10 cellular contexts compared by ENCODE assay signal in the genomic region with DNA sequence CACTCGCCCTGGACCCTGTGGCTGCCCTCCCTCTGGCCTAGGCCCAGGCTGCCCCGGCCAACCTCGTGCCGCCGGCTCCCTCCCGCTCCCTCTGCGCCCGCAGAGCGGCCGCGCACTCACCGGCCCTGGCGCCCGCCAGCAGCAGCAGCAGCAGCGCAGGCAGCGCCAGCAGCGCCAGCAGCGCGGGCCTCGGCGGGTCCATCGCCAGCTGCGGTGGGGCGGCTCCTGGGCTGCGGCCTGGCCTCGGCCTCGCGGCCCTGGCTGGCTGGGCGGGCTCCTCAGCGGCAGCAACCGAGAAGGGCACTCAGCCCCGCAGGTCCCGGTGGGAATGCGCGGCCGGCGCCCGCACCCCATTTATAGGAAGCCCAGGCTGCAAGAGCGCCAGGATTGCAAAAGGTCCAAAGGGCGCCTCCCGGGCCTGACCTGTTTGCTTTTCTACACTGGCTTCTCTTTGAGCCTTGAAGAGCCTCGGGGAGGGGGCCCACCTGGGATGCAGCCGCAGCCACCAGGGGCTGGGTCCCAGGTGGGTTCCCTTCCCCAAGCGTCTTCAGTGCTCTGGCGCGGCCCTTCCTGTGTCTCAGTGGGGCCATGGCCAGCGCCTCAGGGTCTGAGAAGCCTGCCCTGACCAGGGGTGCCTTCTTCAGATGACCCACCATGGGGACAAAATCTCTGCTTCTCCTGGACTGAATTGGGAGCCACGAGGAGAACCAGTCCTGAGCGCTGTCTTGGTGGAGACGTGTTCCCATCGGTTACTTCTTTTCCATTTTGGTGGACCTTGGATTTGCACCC. TPM values are rescaled to one million over a fixed set of nuclear protein-coding genes. Genes with fewer than 3 reads are reported as not detected.
DNase-seq lines count a peak whose midpoint lies in the region; ATAC-seq, FAIRE-seq and TF ChIP-seq lines count a peak whose summit lies in the region.
"Had no signal": no experiment of that assay in that cellular context is flagged by ENCODE, and none has a peak within 500 bp of the region (broad histone marks: within the 10 kb centered on the region; RNA-seq: fewer than 3 reads in every experiment).

A gene with protein sequence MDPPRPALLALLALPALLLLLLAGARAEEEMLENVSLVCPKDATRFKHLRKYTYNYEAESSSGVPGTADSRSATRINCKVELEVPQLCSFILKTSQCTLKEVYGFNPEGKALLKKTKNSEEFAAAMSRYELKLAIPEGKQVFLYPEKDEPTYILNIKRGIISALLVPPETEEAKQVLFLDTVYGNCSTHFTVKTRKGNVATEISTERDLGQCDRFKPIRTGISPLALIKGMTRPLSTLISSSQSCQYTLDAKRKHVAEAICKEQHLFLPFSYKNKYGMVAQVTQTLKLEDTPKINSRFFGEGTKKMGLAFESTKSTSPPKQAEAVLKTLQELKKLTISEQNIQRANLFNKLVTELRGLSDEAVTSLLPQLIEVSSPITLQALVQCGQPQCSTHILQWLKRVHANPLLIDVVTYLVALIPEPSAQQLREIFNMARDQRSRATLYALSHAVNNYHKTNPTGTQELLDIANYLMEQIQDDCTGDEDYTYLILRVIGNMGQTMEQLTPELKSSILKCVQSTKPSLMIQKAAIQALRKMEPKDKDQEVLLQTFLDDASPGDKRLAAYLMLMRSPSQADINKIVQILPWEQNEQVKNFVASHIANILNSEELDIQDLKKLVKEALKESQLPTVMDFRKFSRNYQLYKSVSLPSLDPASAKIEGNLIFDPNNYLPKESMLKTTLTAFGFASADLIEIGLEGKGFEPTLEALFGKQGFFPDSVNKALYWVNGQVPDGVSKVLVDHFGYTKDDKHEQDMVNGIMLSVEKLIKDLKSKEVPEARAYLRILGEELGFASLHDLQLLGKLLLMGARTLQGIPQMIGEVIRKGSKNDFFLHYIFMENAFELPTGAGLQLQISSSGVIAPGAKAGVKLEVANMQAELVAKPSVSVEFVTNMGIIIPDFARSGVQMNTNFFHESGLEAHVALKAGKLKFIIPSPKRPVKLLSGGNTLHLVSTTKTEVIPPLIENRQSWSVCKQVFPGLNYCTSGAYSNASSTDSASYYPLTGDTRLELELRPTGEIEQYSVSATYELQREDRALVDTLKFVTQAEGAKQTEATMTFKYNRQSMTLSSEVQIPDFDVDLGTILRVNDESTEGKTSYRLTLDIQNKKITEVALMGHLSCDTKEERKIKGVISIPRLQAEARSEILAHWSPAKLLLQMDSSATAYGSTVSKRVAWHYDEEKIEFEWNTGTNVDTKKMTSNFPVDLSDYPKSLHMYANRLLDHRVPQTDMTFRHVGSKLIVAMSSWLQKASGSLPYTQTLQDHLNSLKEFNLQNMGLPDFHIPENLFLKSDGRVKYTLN (N-terminal part only) (minus strand): TSS at position 330 of the 789 bp plus-strand sequence. CDS start 128 bp downstream, at position 202.

- H3K4me3 Mint-ChIP-seq in MCF 10A (ENCODE audit: unreplicated experiment) (no peak within 1 kb of the TSS), naive B cell (peak within 1 kb of the TSS in 5 of 8 donors; percentile 20 to 77 (median 33))

- no peaks in the 10 kb centered on the region for H4K20me1 ChIP-seq in endothelial cell of umbilical vein (replicated peaks; ENCODE audit: control insufficient read depth, extremely low read depth, insufficient read depth, low read length)

- no peaks in the 10 kb centered on the region for H3K4me1 ChIP-seq in breast epithelium
- no peaks in the 10 kb centered on the region for H3K4me1 ChIP-seq in endothelial cell of umbilical vein (ENCODE audit: control insufficient read depth, extremely low read depth, insufficient read depth, low read length)
- H3K4me1 ChIP-seq in aorta (ENCODE audit: control insufficient read depth in 1 of 2, insufficient read depth in 2 of 2, low read length in 2 of 2) = peaks cover 0 to 2% of the 10 kb centered on the region in 2 donors
- no peaks in the 10 kb centered on the region for H3K4me1 ChIP-seq in effector memory CD4-positive, alpha-beta T cell (ENCODE audit: control insufficient read depth, insufficient read depth, low read length, poor library complexity, severe bottlenecking)

- no peaks in the 10 kb centered on the region for H3K79me2 ChIP-seq in endothelial cell of umbilical vein (ENCODE audit: control insufficient read depth, insufficient read depth, low read length)

- H3K4me3 ChIP-seq in breast epithelium (peak within 1 kb of the TSS in 2 of 3 donors; percentile 8 to 36), endothelial cell of umbilical vein (replicated peaks in 1 of 3; ENCODE audit: insufficient read depth in 1 of 3, low read depth in 1 of 3, low read length in 3 of 3) (no peak within 1 kb of the TSS), aorta (ENCODE audit: low read length in 2 of 2) (no peak within 1 kb of the TSS)
- no peak within 1 kb of the TSS for H3K4me3 ChIP-seq in effector memory CD4-positive, alpha-beta T cell (ENCODE audit: insufficient read depth, low read depth, low read length, poor library complexity, severe bottlenecking)
- H3K4me3 ChIP-seq: body of pancreas had no signal

- H3K9me1 ChIP-seq in endothelial cell of umbilical vein (replicated peaks; ENCODE audit: control insufficient read depth, extremely low read depth, insufficient read depth, low read length) = no peaks in the 10 kb centered on the region

- no peak within 1 kb of the TSS for H3K9ac ChIP-seq in endothelial cell of umbilical vein (replicated peaks; ENCODE audit: extremely low read depth, insufficient read depth, low read length)

- peaks cover 6% of the 10 kb centered on the region for H3K4me1 Mint-ChIP-seq in MCF 10A (ENCODE audit: insufficient read depth, unreplicated experiment)
- H3K4me1 Mint-ChIP-seq in naive B cell = peaks cover 0 to 5% (median 4%) of the 10 kb centered on the region in 3 donors

- POLR2A ChIA-PET in MCF 10A (lab: Yijun Ruan, JAX) = no interaction called here
- POLR2A ChIA-PET in endothelial cell of umbilical vein (lab: Charles Lee) = no interaction called here

- intact Hi-C loops in breast epithelium (cut with DNase I; ENCODE audit: low total_unique reads) = no loop called here
- intact Hi-C loops in MCF 10A (cut with micrococcal nuclease) = loop anchor here (1.0 kb wide), 1 partner anchor 74 kb away; no protein-coding TSS in a partner anchor
- intact Hi-C loops in endothelial cell of umbilical vein (cut with micrococcal nuclease) = loop anchor here (1.0 to 10.0 kb wide), 6 partner anchors 26 to 383 kb away; no protein-coding TSS in a partner anchor
- intact Hi-C loops in aorta (cut with DNase I) = loop anchor here (1.0 to 10.0 kb wide), 5 partner anchors 74 to 382 kb away; no protein-coding TSS in a partner anchor

- TF ChIP-seq POLR2A in breast epithelium (IDR thresholded peaks at IDR 0.05) (no peak), endothelial cell of umbilical vein (IDR thresholded peaks at IDR 0.05; ENCODE audit: low read depth, low read length) (no peak), GM12891 (IDR thresholded peaks at IDR 0.05; ENCODE audit: low read depth, low read length) (no peak)

- no peak within 1 kb of the TSS for H2AFZ ChIP-seq in endothelial cell of umbilical vein (ENCODE audit: low read depth, low read length)

- H3K36me3 Mint-ChIP-seq in MCF 10A (ENCODE audit: insufficient read depth, unreplicated experiment) (no peaks in the 10 kb centered on the region), naive B cell (no peaks in the 10 kb centered on the region)

- FAIRE-seq in endothelial cell of umbilical vein (lab: Jason Lieb, UNC) (no peak), GM12891 (lab: Jason Lieb, UNC) (no peak)

- no peaks in the 10 kb centered on the region for H3K9me3 ChIP-seq in breast epithelium
- no peaks in the 10 kb centered on the region for H3K9me3 ChIP-seq in endothelial cell of umbilical vein (replicated peaks; ENCODE audit: control insufficient read depth, insufficient read depth, low read length)
- no peaks in the 10 kb centered on the region for H3K9me3 ChIP-seq in aorta (ENCODE audit: control insufficient read depth, low read length)
- H3K9me3 ChIP-seq in effector memory CD4-positive, alpha-beta T cell (ENCODE audit: control insufficient read depth, low read length) = no peaks in the 10 kb centered on the region
- H3K9me3 ChIP-seq: body of pancreas had no signal

- dilution Hi-C loops in endothelial cell of umbilical vein (cut with MboI; ENCODE audit: extremely low pct_ligation_motif_present, low sequenced_read_pairs) = no loop called here

- BruUV-seq in MCF 10A (replicated peaks; lab: Mats Ljungman, UMichigan) (no TSS peak), endothelial cell of umbilical vein (replicated peaks; lab: Mats Ljungman, UMichigan) (no TSS peak)

- no peak within 1 kb of the TSS for H3K27ac ChIP-seq in breast epithelium
- H3K27ac ChIP-seq in endothelial cell of umbilical vein (ENCODE audit: insufficient read depth, low read depth, low read length) = no peak within 1 kb of the TSS
- peak within 1 kb of the TSS; percentile 31 to 61 for H3K27ac ChIP-seq in aorta (ENCODE audit: low read depth in 1 of 2, low read length in 2 of 2)
- H3K27ac ChIP-seq in effector memory CD4-positive, alpha-beta T cell (ENCODE audit: insufficient read depth, low read length, poor library complexity, severe bottlenecking) = no peak within 1 kb of the TSS
- H3K27ac ChIP-seq: body of pancreas had no signal

- H3K27ac Mint-ChIP-seq in MCF 10A (ENCODE audit: low read depth, unreplicated experiment) = no peak within 1 kb of the TSS
- no peak within 1 kb of the TSS for H3K27ac Mint-ChIP-seq in naive B cell

- no peak for DNase-seq in breast epithelium (ENCODE audit: low spot score in 2 of 2)
- DNase-seq in MCF 10A (ENCODE audit: unreplicated experiment) = no peak
- no peak for DNase-seq in endothelial cell of umbilical vein (ENCODE audit: low read depth, low spot score)
- DNase-seq in naive B cell = no peak
- DNase-seq in aorta = peak; percentile 54 to 78
- DNase-seq in effector memory CD4-positive, alpha-beta T cell = no peak
- DNase-seq in ACHN = no peak
- no peak for DNase-seq in GM12891 (ENCODE audit: insufficient read length, low spot score)
- DNase-seq: NCI-H446 treated with DMSO at 0.1 percent for 48 hours had no signal

- 23 to 25% methylated on average over 47 to 51 of the region's 51 CpGs for WGBS in aorta, 2 donors

- H3K36me3 ChIP-seq in breast epithelium = no peaks in the 10 kb centered on the region
- no peaks in the 10 kb centered on the region for H3K36me3 ChIP-seq in endothelial cell of umbilical vein (ENCODE audit: control insufficient read depth in 2 of 2, extremely low read depth in 1 of 2, insufficient read depth in 2 of 2, low read length in 2 of 2)
- no peaks in the 10 kb centered on the region for H3K36me3 ChIP-seq in aorta (ENCODE audit: control insufficient read depth in 1 of 2, insufficient read depth in 2 of 2, low read length in 1 of 2)
- no peaks in the 10 kb centered on the region for H3K36me3 ChIP-seq in effector memory CD4-positive, alpha-beta T cell (ENCODE audit: control insufficient read depth, insufficient read depth, low read length)

- no peak for TF ChIP-seq CTCF in breast epithelium (IDR thresholded peaks at IDR 0.05)
- TF ChIP-seq CTCF in MCF 10A (IDR thresholded peaks at IDR 0.05; ENCODE audit: unreplicated experiment) = no peak
- TF ChIP-seq CTCF in endothelial cell of umbilical vein (IDR thresholded peaks at IDR 0.05; ENCODE audit: extremely low read depth in 1 of 2, insufficient read depth in 1 of 2, low read depth in 1 of 2, low read length in 2 of 2) = no peak

- in situ Hi-C loops in ACHN (cut with HindIII; ENCODE audit: low pct_ligation_motif_present, low pct_unique_long_range_greater_than_20kb, low sequenced_read_pairs) = no loop called here

- H3K4me2 ChIP-seq in endothelial cell of umbilical vein (ENCODE audit: insufficient read depth, low read length) = no peak within 1 kb of the TSS

- H3K27me3 Mint-ChIP-seq in MCF 10A (ENCODE audit: insufficient read depth, unreplicated experiment) (no peaks in the 10 kb centered on the region), naive B cell (peaks cover 30 to 55% (median 49%) of the 10 kb centered on the region in 3 donors)

- ATAC-seq in naive B cell (ENCODE audit: low read depth in 2 of 2) = no peak
- ATAC-seq in aorta (ENCODE audit: low FRiP score) = peak; percentile 64

- peaks cover 0 to 28% of the 10 kb centered on the region in 2 donors for H3K27me3 ChIP-seq in breast epithelium
- H3K27me3 ChIP-seq in endothelial cell of umbilical vein (ENCODE audit: control insufficient read depth in 2 of 2, insufficient read depth in 2 of 2, low read length in 2 of 2) = no peaks in the 10 kb centered on the region
- H3K27me3 ChIP-seq in aorta (ENCODE audit: control insufficient read depth in 1 of 2, insufficient read depth in 2 of 2, low read length in 1 of 2) = no peaks in the 10 kb centered on the region
- H3K27me3 ChIP-seq in effector memory CD4-positive, alpha-beta T cell (replicated peaks; ENCODE audit: control insufficient read depth, insufficient read depth, low read length, poor library complexity, severe bottlenecking) = peaks cover 5% of the 10 kb centered on the region

- CTCF ChIA-PET in MCF 10A (lab: Yijun Ruan, JAX) = interaction anchor here (0.6 to 7.4 kb wide), 13 partner anchors 11 to 1797 kb away, joined by 3 to 110 read pairs (median 4); no protein-coding TSS in a partner anchor
- CTCF ChIA-PET in endothelial cell of umbilical vein (lab: Charles Lee) = interaction anchor here (1.3 to 5.9 kb wide), 7 partner anchors 11 to 273 kb away, joined by 4 to 125 read pairs (median 7); no protein-coding TSS in a partner anchor

- H3K9me3 Mint-ChIP-seq in MCF 10A (ENCODE audit: unreplicated experiment) = no peaks in the 10 kb centered on the region
- H3K9me3 Mint-ChIP-seq in naive B cell = no peaks in the 10 kb centered on the region

RNA-seq across cellular contexts. Expression of the gene that starts here (rescaled TPM):
- total RNA-seq in breast epithelium (1 to 10 TPM; 3.2 to 5.6 (median 4.3) TPM), MCF 10A (2022) (0.05 TPM in 1 of 2 replicates, not detected in the other), endothelial cell of umbilical vein (0.09 and 0.25 TPM in 2 replicates), aorta (1 to 10 TPM; 4.7 to 5.9 TPM)
- polyA plus RNA-seq in endothelial cell of umbilical vein (0.06 and 0.07 TPM in 2 replicates), naive B cell (ENCODE audit: low read depth in 6 of 6) (not detected), aorta (1 to 10 TPM in 1 of 2 donors, under 1 TPM in 1; 0.38 to 8.8 TPM)
- 0.04 TPM in 2 replicates for polyA plus RNA-seq in endothelial cell of umbilical vein (2011; cell fraction: cytosol; rRNA removed)
- 0.09 and 0.17 TPM in 2 replicates for polyA plus RNA-seq in endothelial cell of umbilical vein (2011; cell fraction: nucleus; rRNA removed)
- polyA plus RNA-seq in endothelial cell of umbilical vein (2012) = 0.10 and 0.20 TPM in 2 replicates
- 0.56 and 1.6 TPM in 2 replicates for polyA minus RNA-seq in endothelial cell of umbilical vein
- not detected for polyA minus RNA-seq in endothelial cell of umbilical vein (2011; cell fraction: cytosol; rRNA and poly(A)+ RNA removed)
- polyA minus RNA-seq in endothelial cell of umbilical vein (2011; cell fraction: nucleus; rRNA and poly(A)+ RNA removed) = 0.19 and 0.38 TPM in 2 replicates
- not detected for polyA plus RNA-seq in GM12891 (2012; ENCODE audit: low read depth, missing spikeins)

Comparison
In these comparisons a context has a peak if more than half of its experiments do, and no peak if none do; other contexts are left out.
1. DNase-seq: peak in aorta (2 of 2); none in breast epithelium (0 of 2), MCF 10A (single experiment), endothelial cell of umbilical vein (single experiment), naive B cell (single experiment), effector memory CD4-positive, alpha-beta T cell (0 of 3), ACHN (single experiment) and GM12891 (single experiment).
2. H3K27ac ChIP-seq: peak in aorta (2 of 2); none in breast epithelium (0 of 2), endothelial cell of umbilical vein (single experiment) and effector memory CD4-positive, alpha-beta T cell (single experiment).
3. H3K4me3 ChIP-seq: peak in breast epithelium (2 of 3); none in endothelial cell of umbilical vein (0 of 3), aorta (0 of 2) and effector memory CD4-positive, alpha-beta T cell (single experiment).